In the genomic region with DNA sequence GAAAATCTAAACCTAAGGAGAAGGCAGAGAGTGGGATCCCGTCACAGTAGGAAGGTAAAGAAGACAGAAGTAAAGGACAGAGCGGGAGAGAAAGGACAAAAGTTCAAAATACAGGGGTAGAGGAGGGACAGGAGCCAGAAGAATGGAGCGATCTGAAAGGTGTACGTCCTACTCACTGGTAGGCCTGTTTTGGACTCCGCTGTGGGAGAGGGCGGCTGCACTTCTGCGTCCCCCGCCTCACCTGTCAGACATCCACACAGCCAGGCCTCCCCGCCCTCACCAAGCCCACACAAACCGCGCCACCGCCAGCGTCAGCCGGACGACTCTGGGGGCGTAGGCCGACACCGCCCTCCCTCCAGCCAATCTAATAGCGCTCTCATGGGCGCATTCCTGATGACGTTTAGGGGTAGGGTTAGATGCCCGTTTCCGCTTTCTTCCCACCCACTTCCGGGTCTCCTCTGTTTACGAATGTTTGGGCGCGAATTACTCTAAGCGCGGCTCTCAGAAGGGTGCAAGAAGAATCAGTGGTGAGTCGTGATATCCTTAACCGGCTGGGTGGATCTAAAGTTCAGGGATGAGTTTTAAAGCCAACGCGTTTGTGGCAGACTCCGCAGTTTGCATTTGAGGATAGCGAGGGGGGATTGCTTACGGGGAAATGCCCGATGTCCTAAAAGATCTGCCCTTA, we compare ENCODE assay signal across 8 cellular contexts. TPM values are rescaled to one million over a fixed set of nuclear protein-coding genes. Genes with fewer than 3 reads are reported as not detected.
DNase-seq lines count a peak whose midpoint lies in the region; ATAC-seq and TF ChIP-seq lines count a peak whose summit lies in the region.

A gene with protein sequence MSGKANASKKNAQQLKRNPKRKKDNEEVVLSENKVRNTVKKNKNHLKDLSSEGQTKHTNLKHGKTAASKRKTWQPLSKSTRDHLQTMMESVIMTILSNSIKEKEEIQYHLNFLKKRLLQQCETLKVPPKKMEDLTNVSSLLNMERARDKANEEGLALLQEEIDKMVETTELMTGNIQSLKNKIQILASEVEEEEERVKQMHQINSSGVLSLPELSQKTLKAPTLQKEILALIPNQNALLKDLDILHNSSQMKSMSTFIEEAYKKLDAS (plus strand): TSS at position 444 of the 685 bp plus-strand sequence. CDS start 6,807 bp downstream, outside the sequence.
A gene (minus strand): TSS at position 327 of the 685 bp plus-strand sequence. CDS start 3,787 bp downstream, outside the sequence.

- H3K9ac ChIP-seq in SK-N-SH, result peak within 1 kb of the TSS; percentile 85

- H3K9me3 ChIP-seq in SK-N-SH (no peaks in the 10 kb centered on the region; the same call in 1 of the 2 replicates), suprapubic skin (no peaks in the 10 kb centered on the region)

- peak within 1 kb of the TSS; percentile 94 for H3K4me2 ChIP-seq in SK-N-SH

- peaks cover 8 to 9% of the 10 kb centered on the region in 2 experiments for H3K36me3 ChIP-seq in SK-N-SH (replicated peaks in 1 of 2; ENCODE audit: control insufficient read depth in 1 of 2, insufficient read depth in 2 of 2, low read length in 1 of 2)
- peaks cover 7% of the 10 kb centered on the region for H3K36me3 ChIP-seq in suprapubic skin

- no peaks in the 10 kb centered on the region for H3K27me3 ChIP-seq in SK-N-SH (ENCODE audit: insufficient read depth)
- no peaks in the 10 kb centered on the region for H3K27me3 ChIP-seq in suprapubic skin

- POLR2A ChIA-PET in SK-N-SH (lab: Yijun Ruan, JAX), result no interaction called here

- CTCF ChIA-PET in SK-N-SH (lab: Yijun Ruan, JAX), result no interaction called here

- H3F3A ChIP-seq in SK-N-SH (replicated peaks; ENCODE audit: insufficient read depth), result peaks cover 4% of the 10 kb centered on the region

- 2% methylated on average over 26 of the region's 37 CpGs for WGBS in SK-N-SH (ENCODE audit: low lambda C conversion rate)
- 1% methylated on average over 34 of the region's 37 CpGs for WGBS in suprapubic skin

- TF ChIP-seq CTCF in SK-N-SH (IDR thresholded peaks at IDR 0.05) (no peak), suprapubic skin (IDR thresholded peaks at IDR 0.05) (no peak)

- peak in 1 of 2 donors; percentile 50 for TF ChIP-seq POLR2A in suprapubic skin (IDR thresholded peaks at IDR 0.05)

- ATAC-seq in HG02571 (IDR thresholded peaks at IDR 0.05; ENCODE audit: unreplicated experiment), result peak; percentile 99

- TF ChIP-seq RAD21 in SK-N-SH (IDR thresholded peaks at IDR 0.05; ENCODE audit: low read length), result no peak

- DNase-seq in GM04504 (ENCODE audit: low read depth) (peak; percentile 86), NCI-H1048 (lab: John Stamatoyannopoulos, UW) (peak; percentile 95), SK-N-SH (peak; percentile 89), globus pallidus (ENCODE audit: low spot score) (peak; percentile 93), nucleus accumbens (lab: John Stamatoyannopoulos, UW) (peak; percentile 63 to 97 (median 90)), suprapubic skin (ENCODE audit: low spot score in 2 of 2) (peak; percentile 95 to 96)
- peak; percentile 88 for DNase-seq in activated naive CD4-positive, alpha-beta T cell treated with anti-CD3 and anti-CD28 coated beads, Interleukin-2, amount 50 U/mL, for 16 hours

- no peaks in the 10 kb centered on the region for H3K9me2 ChIP-seq in SK-N-SH

- H3K4me3 ChIP-seq in SK-N-SH (ENCODE audit: low read depth in 2 of 2, low read length in 1 of 2), result peak within 1 kb of the TSS; percentile 94 to 95
- H3K4me3 ChIP-seq in suprapubic skin, result peak within 1 kb of the TSS; percentile 77

- H2AFZ ChIP-seq in SK-N-SH (ENCODE audit: low read depth), result peak within 1 kb of the TSS; percentile 96

- peak within 1 kb of the TSS; percentile 48 to 71 for H3K27ac ChIP-seq in SK-N-SH (ENCODE audit: low read depth in 2 of 2, low read length in 1 of 2)
- peak within 1 kb of the TSS; percentile 88 for H3K27ac ChIP-seq in suprapubic skin

- H3K4me1 ChIP-seq in SK-N-SH (ENCODE audit: control insufficient read depth in 1 of 2, insufficient read depth in 2 of 2, low read depth in 1 of 2, low read length in 1 of 2) (peaks cover 0 to 3% of the 10 kb centered on the region in 2 experiments; a peak in 2 of 4 replicates), suprapubic skin (peaks cover 38% of the 10 kb centered on the region)

- no peaks in the 10 kb centered on the region for H4K20me1 ChIP-seq in SK-N-SH (ENCODE audit: insufficient read depth)

- TF ChIP-seq EP300 in SK-N-SH (IDR thresholded peaks at IDR 0.05; ENCODE audit: borderline replicate concordance in 1 of 2, low read depth in 1 of 2, low read length in 1 of 2) (no peak), suprapubic skin (IDR thresholded peaks at IDR 0.05) (peak; percentile 31)

- H3K79me2 ChIP-seq in SK-N-SH (ENCODE audit: insufficient read depth), result peaks cover 79% of the 10 kb centered on the region

TF ChIP-seq in SK-N-SH, 30 proteins besides CTCF, POLR2A, EP300 and RAD21 (continues in another document):
- no peak for TF ChIP-seq FOXJ3 (CRISPR knock-in tag; IDR thresholded peaks at IDR 0.05)
- TF ChIP-seq ELF1 (IDR thresholded peaks at IDR 0.05), result peak; percentile 91
- TF ChIP-seq POLR2AphosphoS5 (IDR thresholded peaks at IDR 0.05; ENCODE audit: low read depth, low read length), result peak; percentile 77
- TF ChIP-seq GATA2 (CRISPR knock-in tag; IDR thresholded peaks at IDR 0.05), result no peak
- no peak for TF ChIP-seq TCF12 (IDR thresholded peaks at IDR 0.05)
- TF ChIP-seq, protein P1, sequence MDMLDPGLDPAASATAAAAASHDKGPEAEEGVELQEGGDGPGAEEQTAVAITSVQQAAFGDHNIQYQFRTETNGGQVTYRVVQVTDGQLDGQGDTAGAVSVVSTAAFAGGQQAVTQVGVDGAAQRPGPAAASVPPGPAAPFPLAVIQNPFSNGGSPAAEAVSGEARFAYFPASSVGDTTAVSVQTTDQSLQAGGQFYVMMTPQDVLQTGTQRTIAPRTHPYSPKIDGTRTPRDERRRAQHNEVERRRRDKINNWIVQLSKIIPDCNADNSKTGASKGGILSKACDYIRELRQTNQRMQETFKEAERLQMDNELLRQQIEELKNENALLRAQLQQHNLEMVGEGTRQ (IDR thresholded peaks at IDR 0.05; ENCODE audit: borderline replicate concordance, low read depth, low read length), result no peak
- peak; percentile 87 for TF ChIP-seq CHD2 (IDR thresholded peaks at IDR 0.05; ENCODE audit: low read length, partially characterized antibody)
- no peak for TF ChIP-seq NRF1 (IDR thresholded peaks at IDR 0.05; ENCODE audit: low read depth, low read length)
- TF ChIP-seq, protein P2, sequence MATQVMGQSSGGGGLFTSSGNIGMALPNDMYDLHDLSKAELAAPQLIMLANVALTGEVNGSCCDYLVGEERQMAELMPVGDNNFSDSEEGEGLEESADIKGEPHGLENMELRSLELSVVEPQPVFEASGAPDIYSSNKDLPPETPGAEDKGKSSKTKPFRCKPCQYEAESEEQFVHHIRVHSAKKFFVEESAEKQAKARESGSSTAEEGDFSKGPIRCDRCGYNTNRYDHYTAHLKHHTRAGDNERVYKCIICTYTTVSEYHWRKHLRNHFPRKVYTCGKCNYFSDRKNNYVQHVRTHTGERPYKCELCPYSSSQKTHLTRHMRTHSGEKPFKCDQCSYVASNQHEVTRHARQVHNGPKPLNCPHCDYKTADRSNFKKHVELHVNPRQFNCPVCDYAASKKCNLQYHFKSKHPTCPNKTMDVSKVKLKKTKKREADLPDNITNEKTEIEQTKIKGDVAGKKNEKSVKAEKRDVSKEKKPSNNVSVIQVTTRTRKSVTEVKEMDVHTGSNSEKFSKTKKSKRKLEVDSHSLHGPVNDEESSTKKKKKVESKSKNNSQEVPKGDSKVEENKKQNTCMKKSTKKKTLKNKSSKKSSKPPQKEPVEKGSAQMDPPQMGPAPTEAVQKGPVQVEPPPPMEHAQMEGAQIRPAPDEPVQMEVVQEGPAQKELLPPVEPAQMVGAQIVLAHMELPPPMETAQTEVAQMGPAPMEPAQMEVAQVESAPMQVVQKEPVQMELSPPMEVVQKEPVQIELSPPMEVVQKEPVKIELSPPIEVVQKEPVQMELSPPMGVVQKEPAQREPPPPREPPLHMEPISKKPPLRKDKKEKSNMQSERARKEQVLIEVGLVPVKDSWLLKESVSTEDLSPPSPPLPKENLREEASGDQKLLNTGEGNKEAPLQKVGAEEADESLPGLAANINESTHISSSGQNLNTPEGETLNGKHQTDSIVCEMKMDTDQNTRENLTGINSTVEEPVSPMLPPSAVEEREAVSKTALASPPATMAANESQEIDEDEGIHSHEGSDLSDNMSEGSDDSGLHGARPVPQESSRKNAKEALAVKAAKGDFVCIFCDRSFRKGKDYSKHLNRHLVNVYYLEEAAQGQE (IDR thresholded peaks at IDR 0.05; ENCODE audit: low read depth, low read length), result peak; percentile 41; the same call in 1 of the 2 replicates
- peak; percentile 85 for TF ChIP-seq TAF1 (IDR thresholded peaks at IDR 0.05; ENCODE audit: borderline replicate concordance, low read depth, low read length)
- TF ChIP-seq YY1 (IDR thresholded peaks at IDR 0.05; ENCODE audit: low read depth), result 0 out of 2 replicates have a peak, but pooled peaks have one; percentile 11
- TF ChIP-seq, protein P3, sequence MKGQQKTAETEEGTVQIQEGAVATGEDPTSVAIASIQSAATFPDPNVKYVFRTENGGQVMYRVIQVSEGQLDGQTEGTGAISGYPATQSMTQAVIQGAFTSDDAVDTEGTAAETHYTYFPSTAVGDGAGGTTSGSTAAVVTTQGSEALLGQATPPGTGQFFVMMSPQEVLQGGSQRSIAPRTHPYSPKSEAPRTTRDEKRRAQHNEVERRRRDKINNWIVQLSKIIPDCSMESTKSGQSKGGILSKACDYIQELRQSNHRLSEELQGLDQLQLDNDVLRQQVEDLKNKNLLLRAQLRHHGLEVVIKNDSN (IDR thresholded peaks at IDR 0.05; ENCODE audit: borderline replicate concordance, low read depth), result no peak
- TF ChIP-seq GABPA (IDR thresholded peaks at IDR 0.05; ENCODE audit: low read depth), result peak; percentile 96
- no peak for TF ChIP-seq SMC3 (IDR thresholded peaks at IDR 0.05; ENCODE audit: low read depth, low read length)
- TF ChIP-seq RFX5 (IDR thresholded peaks at IDR 0.05; ENCODE audit: low read length), result no peak
- TF ChIP-seq RCOR1 (IDR thresholded peaks at IDR 0.05; ENCODE audit: low read length), result no peak

RNA-seq across cellular contexts. Expression of the first gene that starts in this region (rescaled TPM):
- 2.5 and 3.0 TPM in 2 replicates for polyA plus RNA-seq in SK-N-SH (2012; rRNA removed)
- 4.9 and 6.6 TPM in 2 replicates for polyA plus RNA-seq in SK-N-SH (2012; cell fraction: cytosol; rRNA removed)
- polyA plus RNA-seq in SK-N-SH (2012; cell fraction: nucleus; rRNA removed), result 0.79 and 1.9 TPM in 2 replicates
- total RNA-seq in suprapubic skin, result 1 to 10 TPM; 2.4 to 4.0 (median 3.6) TPM

RNA-seq across cellular contexts. Expression of the second gene that starts in this region (rescaled TPM):
- polyA plus RNA-seq in SK-N-SH (2012; rRNA removed), result 6.7 and 9.6 TPM in 2 replicates
- polyA plus RNA-seq in SK-N-SH (2012; cell fraction: cytosol; rRNA removed), result 9.6 and 10.0 TPM in 2 replicates
- 3.7 and 8.0 TPM in 2 replicates for polyA plus RNA-seq in SK-N-SH (2012; cell fraction: nucleus; rRNA removed)
- total RNA-seq in suprapubic skin, result 10 to 100 TPM; 10.9 to 17.9 (median 16.1) TPM

Comparison
In these comparisons a context has a peak if more than half of its experiments do, and no peak if none do; other contexts are left out.
1. Peak in every context shown above with its lines: DNase-seq, ATAC-seq, H3K4me3 ChIP-seq and H3K27ac ChIP-seq.